ENCODE assay signal across 1 cellular context in genomic region chr15:84929795-84930371, GRCh38.
TF ChIP-seq lines count a peak whose summit lies in the region.

No MANE protein-coding gene starts in this region.

TF ChIP-seq in SK-N-SH treated with all-trans-retinoic acid at 6 μM for 48 hours, 23 proteins besides CTCF, POLR2A, EP300 and RAD21 (continued from another document):
- no peak for TF ChIP-seq CREB5 (CRISPR knock-in tag; IDR thresholded peaks at IDR 0.05; ENCODE audit: low read depth)
- TF ChIP-seq GLIS3 (CRISPR knock-in tag; IDR thresholded peaks at IDR 0.05), result no peak
- no peak for TF ChIP-seq PATZ1 (CRISPR knock-in tag; IDR thresholded peaks at IDR 0.05; ENCODE audit: borderline replicate concordance)
- no peak for TF ChIP-seq TOX (CRISPR knock-in tag; IDR thresholded peaks at IDR 0.05; ENCODE audit: borderline replicate concordance)
- no peak for TF ChIP-seq SNAI2 (CRISPR knock-in tag; IDR thresholded peaks at IDR 0.05)
